Comparison of ENCODE assay signal across 10 cellular contexts in the genomic region with DNA sequence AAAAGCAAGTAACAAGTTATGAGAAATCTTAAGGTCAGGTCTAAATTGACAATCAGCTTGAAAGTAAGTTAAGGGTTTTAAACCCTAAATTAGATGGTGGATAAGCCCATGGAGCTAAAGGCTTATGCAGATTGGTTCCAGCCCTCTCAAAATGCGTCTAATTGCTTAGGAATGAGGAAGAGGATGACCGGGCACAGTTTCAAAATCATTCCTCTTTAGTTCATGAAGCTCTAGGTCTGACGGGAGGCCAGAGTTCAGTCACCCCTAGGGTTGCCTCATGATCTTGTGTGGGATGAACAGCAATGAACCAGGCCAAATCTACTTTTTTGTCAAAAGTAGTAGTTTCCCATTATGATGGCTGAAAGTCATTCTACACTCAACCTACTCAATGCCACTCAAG.
DNase-seq lines count a peak whose midpoint lies in the region; TF ChIP-seq lines count a peak whose summit lies in the region.
"Had no signal": no experiment of that assay in that cellular context is flagged by ENCODE, and none has a peak within 500 bp of the region (broad histone marks: within the 10 kb centered on the region; RNA-seq: fewer than 3 reads in every experiment).

No MANE protein-coding gene starts in this region.

- DNase-seq in HT1080 (ENCODE audit: low read depth) (peak; percentile 6), astrocyte of the hippocampus (ENCODE audit: low read depth, low spot score) (peak; percentile 14), kidney glomerular epithelial cell (lab: John Stamatoyannopoulos, UW) (peak; percentile 8), stomach (no peak), middle frontal gyrus (ENCODE audit: extremely low spot score, low spot score) (no peak), cerebellar cortex (ENCODE audit: low spot score) (no peak), NCI-H2107 treated with DMSO at 0.1 percent for 48 hours (lab: John Stamatoyannopoulos, UW; ENCODE audit: unreplicated experiment) (no peak)
- no peak for DNase-seq in effector memory CD4-positive, alpha-beta T cell
- DNase-seq: activated naive CD4-positive, alpha-beta T cell treated with anti-CD3 and anti-CD28 coated beads for 36 hours; MM.1S had no signal

- TF ChIP-seq POLR2A in stomach (IDR thresholded peaks at IDR 0.05), result no peak

- H3K9me3 ChIP-seq in stomach, result no peaks in the 10 kb centered on the region
- H3K9me3 ChIP-seq in effector memory CD4-positive, alpha-beta T cell (ENCODE audit: control insufficient read depth, low read length), result no peaks in the 10 kb centered on the region

- 22 to 46% (median 27%) methylated on average over 3 of the region's 3 CpGs for WGBS in stomach, 5 donors

- peak overlapping the region; percentile 14 to 71 (median 60) for H3K27ac ChIP-seq in stomach
- no peak overlapping the region for H3K27ac ChIP-seq in effector memory CD4-positive, alpha-beta T cell (ENCODE audit: insufficient read depth, low read length, poor library complexity, severe bottlenecking)

- TF ChIP-seq EP300 in stomach (IDR thresholded peaks at IDR 0.05), result no peak

- H3K36me3 ChIP-seq in stomach, result no peaks in the 10 kb centered on the region
- H3K36me3 ChIP-seq in effector memory CD4-positive, alpha-beta T cell (ENCODE audit: control insufficient read depth, insufficient read depth, low read length), result no peaks in the 10 kb centered on the region

- no peak overlapping the region for H3K4me3 ChIP-seq in stomach
- H3K4me3 ChIP-seq in effector memory CD4-positive, alpha-beta T cell (ENCODE audit: insufficient read depth, low read depth, low read length, poor library complexity, severe bottlenecking), result no peak overlapping the region

- H3K27me3 ChIP-seq in stomach, result no peaks in the 10 kb centered on the region
- no peaks in the 10 kb centered on the region for H3K27me3 ChIP-seq in effector memory CD4-positive, alpha-beta T cell (replicated peaks; ENCODE audit: control insufficient read depth, insufficient read depth, low read length, poor library complexity, severe bottlenecking)

- intact Hi-C loops in stomach (cut with DNase I; ENCODE audit: low total_unique reads), result no loop called here

- H3K4me1 ChIP-seq in stomach, result peaks cover 35 to 64% (median 56%) of the 10 kb centered on the region in 4 donors
- H3K4me1 ChIP-seq in effector memory CD4-positive, alpha-beta T cell (ENCODE audit: control insufficient read depth, insufficient read depth, low read length, poor library complexity, severe bottlenecking), result no peaks in the 10 kb centered on the region

- TF ChIP-seq CTCF in stomach (IDR thresholded peaks at IDR 0.05), result no peak

Comparison
In these comparisons a context has a peak if more than half of its experiments do, and no peak if none do; other contexts are left out.
1. DNase-seq: peak in HT1080 (single experiment), astrocyte of the hippocampus (single experiment) and kidney glomerular epithelial cell (single experiment); none in stomach (single experiment), middle frontal gyrus (single experiment), cerebellar cortex (single experiment), NCI-H2107 treated with DMSO at 0.1 percent for 48 hours (single experiment) and effector memory CD4-positive, alpha-beta T cell (0 of 3).